ENCODE assay signal across 8 cellular contexts in genomic region chr1:44405804-44406743, GRCh38. TPM values are rescaled to one million over a fixed set of nuclear protein-coding genes. Genes with fewer than 3 reads are reported as not detected.
DNase-seq lines count a peak whose midpoint lies in the region; ATAC-seq, FAIRE-seq and TF ChIP-seq lines count a peak whose summit lies in the region.

No MANE protein-coding gene starts in this region.

- H3K4me1 ChIP-seq in GM12878 (ENCODE audit: control insufficient read depth, insufficient read depth, low read length), result no peaks in the 10 kb centered on the region

- no TSS peak for BruUV-seq in GM12878 (replicated peaks; lab: Mats Ljungman, UMichigan)

- no peak for TF ChIP-seq EP300 in GM12878 (IDR thresholded peaks at IDR 0.05; ENCODE audit: borderline replicate concordance in 1 of 2, control insufficient read depth in 1 of 2, low read depth in 2 of 2, low read length in 2 of 2)

- H3K36me3 ChIP-seq in GM06990 (ENCODE audit: control insufficient read depth, insufficient read depth, low read length) (no peaks in the 10 kb centered on the region), GM12878 (ENCODE audit: control insufficient read depth in 2 of 2, insufficient read depth in 2 of 2, low read length in 1 of 2) (no peaks in the 10 kb centered on the region)

- H3K27ac ChIP-seq in GM12878 (ENCODE audit: control insufficient read depth, insufficient read depth), result no peak overlapping the region

- H3K9ac ChIP-seq in GM12878 (ENCODE audit: control insufficient read depth, insufficient read depth, low read length), result no peak overlapping the region

- no peak for TF ChIP-seq POLR2A in GM12878 (IDR thresholded peaks at IDR 0.05; ENCODE audit: low read depth, low read length)

- intact Hi-C loops in GM12878 (cut with micrococcal nuclease; ENCODE audit: unreplicated experiment), result no loop called here
- intact Hi-C loops in left colon (cut with DNase I, micrococcal nuclease), result loop anchor here in 1 of 2 donors (10.0 kb wide), 1 partner anchor 249 kb away; no protein-coding TSS in a partner anchor

- WGBS in GM12878 (ENCODE audit: insufficient coverage, insufficient replicate concordance, low lambda C conversion rate, missing lambda C conversion rate), result 2% methylated on average over 54 of the region's 67 CpGs

- H2AFZ ChIP-seq in GM12878 (ENCODE audit: control insufficient read depth, low read depth, low read length), result no peak overlapping the region

- H3K27me3 ChIP-seq in GM06990 (replicated peaks; ENCODE audit: control insufficient read depth, insufficient read depth, low read length), result peaks cover 6% of the 10 kb centered on the region
- peaks cover 22 to 53% of the 10 kb centered on the region in 2 experiments for H3K27me3 ChIP-seq in GM12878 (replicated peaks in 1 of 2; ENCODE audit: control insufficient read depth in 2 of 2, insufficient read depth in 2 of 2, low read length in 1 of 2)

- SMC1A ChIA-PET in GM12878 (lab: Charles Lee; ENCODE audit: uncharacterized antibody, unreplicated experiment), result no interaction called here

- in situ Hi-C loops in GM12878 (cut with MboI), result no loop called here

- H3K4me2 ChIP-seq in GM12878 (ENCODE audit: control insufficient read depth, insufficient read depth), result peak overlapping the region; percentile 52

- no peak for FAIRE-seq in GM12878 (lab: Jason Lieb, UNC)

- H3K9me3 ChIP-seq in GM12878 (replicated peaks; ENCODE audit: control insufficient read depth, insufficient read depth, low read length), result no peaks in the 10 kb centered on the region

- RAD21 ChIA-PET in GM12878 (lab: Charles Lee; ENCODE audit: unreplicated experiment), result no interaction called here

- TF ChIP-seq RAD21 in GM12878 (IDR thresholded peaks at IDR 0.05; ENCODE audit: insufficient read depth, low read depth, low read length), result no peak

- ATAC-seq in GM12878 (peak; percentile 68), left colon (peak; percentile 34), GM21528 (IDR thresholded peaks at IDR 0.05; ENCODE audit: low FRiP score, unreplicated experiment) (no peak)
- peak; percentile 70 for ATAC-seq in stimulated activated naive CD8-positive, alpha-beta T cell treated with anti-CD3 and anti-CD28 coated beads, Interleukin-15, Interleukin-2, amounts not matched to agents 100 U/mL and 50 U/mL, for 24 hours

- CTCF ChIA-PET in GM12878 (lab: Yijun Ruan, JAX), result no interaction called here

- H3K4me3 ChIP-seq in GM06990 (replicated peaks; ENCODE audit: low read depth, low read length) (peak overlapping the region; percentile 49), GM12878 (peak overlapping the region; percentile 45)

- no peaks in the 10 kb centered on the region for H4K20me1 ChIP-seq in GM12878 (ENCODE audit: control insufficient read depth, insufficient read depth)

- TF ChIP-seq CTCF in GM06990 (IDR thresholded peaks at IDR 0.05; ENCODE audit: insufficient read depth, low read length, poor library complexity, severe bottlenecking), result no peak
- no peak for TF ChIP-seq CTCF in GM12878 (IDR thresholded peaks at IDR 0.05 in 2 of 3, conservative IDR thresholded peaks at IDR 0.05 in 1 of 3; ENCODE audit: control insufficient read depth in 2 of 3, extremely low read depth in 1 of 3, insufficient read depth in 1 of 3, low read depth in 3 of 3, low read length in 3 of 3)

- POLR2A ChIA-PET in GM12878 (lab: Charles Lee), result interaction anchor here (0.6 kb wide), 1 partner anchor 881 kb away, joined by 7 read pairs; no protein-coding TSS in a partner anchor

- H3K79me2 ChIP-seq in GM12878 (ENCODE audit: control insufficient read depth, insufficient read depth, low read length), result no peaks in the 10 kb centered on the region

- DNase-seq in GM06990 (ENCODE audit: extremely low read depth, insufficient read length) (peak; percentile 42), NCI-H510A treated with DMSO at 0.1 percent for 48 hours (lab: John Stamatoyannopoulos, UW) (peak; percentile 91), GM12878 (ENCODE audit: low read depth, low spot score) (no peak), left colon (peak in 1 of 2 donors; percentile 18), NCI-H1436 (lab: John Stamatoyannopoulos, UW) (no peak), COR-L47 (lab: John Stamatoyannopoulos, UW) (no peak)
- peak; percentile 46 for DNase-seq in stimulated activated naive CD8-positive, alpha-beta T cell treated with anti-CD3 and anti-CD28 coated beads, Interleukin-15, Interleukin-2, amounts not matched to agents 100 U/mL and 50 U/mL, for 24 hours

TF ChIP-seq in GM12878, 131 proteins besides CTCF, POLR2A, EP300 and RAD21:
- no peak for TF ChIP-seq DPF2 (IDR thresholded peaks at IDR 0.05)
- TF ChIP-seq IRF4 (IDR thresholded peaks at IDR 0.05; ENCODE audit: low read depth, low read length), result no peak
- TF ChIP-seq EZH2 (IDR thresholded peaks at IDR 0.05; ENCODE audit: borderline replicate concordance, control insufficient read depth, low read depth, low read length), result 0 out of 2 replicates have a peak, but pooled peaks have one; percentile 94
- no peak for TF ChIP-seq ZBTB33 (IDR thresholded peaks at IDR 0.05)

RNA-seq across cellular contexts. Expression of gene RNF220, which starts 1.0 kb away (rescaled TPM):
- 42.0 and 50.1 TPM in 2 replicates for total RNA-seq in GM12878 (2013; cell fraction: nucleolus; rRNA removed)
- total RNA-seq in GM12878 (2014; rRNA removed) (70.0 TPM in 2 replicates), GM12878 (2014; rRNA removed; fragmentation: Illumina TruSeq; extraction: Trizol) (46.7 and 51.3 TPM in 2 replicates), GM12878 (2021) (72.2 and 76.1 TPM in 2 replicates), left colon (10 to 100 TPM; 63.9 to 64.3 TPM)
- polyA plus RNA-seq in GM12878 (2011; ENCODE audit: low read depth), result 28.7 TPM
- polyA plus RNA-seq in GM12878 (2011; rRNA removed) (35.3 and 49.4 TPM in 2 replicates), GM12878 (2014; fragmentation: Illumina TruSeq; extraction: Trizol) (50.0 and 75.3 TPM in 2 replicates), GM12878 (2014; fragmentation: Nextera tagmentation; extraction: Ambion mirVana) (10 to 100 TPM in 1 of 2 experiments, 1 to 10 TPM in 1; 4.6 to 13.6 TPM), GM12878 (2014; rRNA removed) (84.1 and 84.7 TPM in 2 replicates), GM12878 (2016; fragmentation: Nextera tagmentation; extraction: Ambion mirVana) (10 to 100 TPM; 51.2 to 56.1 TPM)
- 62.9 and 63.9 TPM in 2 replicates for polyA plus RNA-seq in GM12878 (2011; cell fraction: cytosol; rRNA removed)
- 86.1 and 91.3 TPM in 2 replicates for polyA plus RNA-seq in GM12878 (2011; cell fraction: nucleus; rRNA removed)
- polyA plus RNA-seq in GM12878 (2012), result 47.8 and 79.5 TPM in 2 replicates
- 30.3 and 33.9 TPM in 2 replicates for polyA minus RNA-seq in GM12878 (2011; rRNA and poly(A)+ RNA removed)
- polyA minus RNA-seq in GM12878 (2011; cell fraction: cytosol; rRNA and poly(A)+ RNA removed), result 13.8 and 14.7 TPM in 2 replicates
- 9.9 and 17.9 TPM in 2 replicates for polyA minus RNA-seq in GM12878 (2011; cell fraction: nucleus; rRNA and poly(A)+ RNA removed)

RNA-seq across cellular contexts. Expression of gene ERI3, which starts 51.0 kb away (rescaled TPM):
- 20.4 and 28.8 TPM in 2 replicates for total RNA-seq in GM12878 (2013; cell fraction: nucleolus; rRNA removed)
- total RNA-seq in GM12878 (2014; rRNA removed), result 45.4 and 53.0 TPM in 2 replicates
- total RNA-seq in GM12878 (2014; rRNA removed; fragmentation: Illumina TruSeq; extraction: Trizol), result 32.2 and 33.4 TPM in 2 replicates
- 46.9 and 49.4 TPM in 2 replicates for total RNA-seq in GM12878 (2021)
- polyA plus RNA-seq in GM12878 (2011; ENCODE audit: low read depth), result 18.4 TPM
- 26.3 and 39.0 TPM in 2 replicates for polyA plus RNA-seq in GM12878 (2011; rRNA removed)
- 63.6 and 72.7 TPM in 2 replicates for polyA plus RNA-seq in GM12878 (2011; cell fraction: cytosol; rRNA removed)
- 45.5 and 49.4 TPM in 2 replicates for polyA plus RNA-seq in GM12878 (2011; cell fraction: nucleus; rRNA removed)
- 24.3 and 28.9 TPM in 2 replicates for polyA plus RNA-seq in GM12878 (2012)
- polyA plus RNA-seq in GM12878 (2014; fragmentation: Illumina TruSeq; extraction: Trizol), result 21.7 and 31.5 TPM in 2 replicates
- 10 to 100 TPM; 20.6 to 29.0 TPM for polyA plus RNA-seq in GM12878 (2014; fragmentation: Nextera tagmentation; extraction: Ambion mirVana)
- polyA plus RNA-seq in GM12878 (2014; rRNA removed), result 43.5 and 43.6 TPM in 2 replicates
- polyA plus RNA-seq in GM12878 (2016; fragmentation: Nextera tagmentation; extraction: Ambion mirVana), result 10 to 100 TPM; 73.1 to 90.4 TPM
- 35.2 and 48.1 TPM in 2 replicates for polyA minus RNA-seq in GM12878 (2011; rRNA and poly(A)+ RNA removed)
- polyA minus RNA-seq in GM12878 (2011; cell fraction: cytosol; rRNA and poly(A)+ RNA removed), result 22.9 and 25.1 TPM in 2 replicates
- polyA minus RNA-seq in GM12878 (2011; cell fraction: nucleus; rRNA and poly(A)+ RNA removed), result 17.5 and 21.1 TPM in 2 replicates
- 10 to 100 TPM; 25.3 to 30.3 TPM for total RNA-seq in left colon

Comparison
In these comparisons a context has a peak if more than half of its experiments do, and no peak if none do; other contexts are left out.
1. DNase-seq: peak in GM06990 (single experiment), NCI-H510A treated with DMSO at 0.1 percent for 48 hours (single experiment) and stimulated activated naive CD8-positive, alpha-beta T cell treated with anti-CD3 and anti-CD28 coated beads, Interleukin-15, Interleukin-2, amounts not matched to agents 100 U/mL and 50 U/mL, for 24 hours (single experiment); none in GM12878 (single experiment), NCI-H1436 (single experiment) and COR-L47 (single experiment).